In genomic region chr1:214403431-214403830, GRCh38 we compare ENCODE assay signal across 1 cellular context.
TF ChIP-seq lines count a peak whose summit lies in the region.

No MANE protein-coding gene starts in this region.

TF ChIP-seq in IMR-90, 13 proteins besides CTCF, POLR2A, EP300 and RAD21:
- TF ChIP-seq SMC3 (IDR thresholded peaks at IDR 0.05; ENCODE audit: low read depth, low read length) (no peak), RCOR1 (IDR thresholded peaks at IDR 0.05; ENCODE audit: insufficient replicate concordance, low read length) (no peak), MAFK (IDR thresholded peaks at IDR 0.05; ENCODE audit: low read depth, low read length) (no peak), RFX5 (IDR thresholded peaks at IDR 0.05; ENCODE audit: low read depth, low read length) (no peak), NFE2L2 (IDR thresholded peaks at IDR 0.05; ENCODE audit: low read depth, low read length) (no peak), BHLHE40 (IDR thresholded peaks at IDR 0.05; ENCODE audit: low read depth, low read length) (no peak), MXI1 (IDR thresholded peaks at IDR 0.05; ENCODE audit: borderline replicate concordance, low read depth, low read length) (no peak), ELK1 (IDR thresholded peaks at IDR 0.05; ENCODE audit: borderline replicate concordance, low read depth, low read length) (no peak), CEBPB (IDR thresholded peaks at IDR 0.05; ENCODE audit: low read depth, low read length) (no peak), CHD1 (IDR thresholded peaks at IDR 0.05; ENCODE audit: low read depth, low read length) (no peak), FOS (IDR thresholded peaks at IDR 0.05; ENCODE audit: low read depth, low read length) (no peak), USF2 (IDR thresholded peaks at IDR 0.05; ENCODE audit: low read depth, low read length) (no peak), MAZ (IDR thresholded peaks at IDR 0.05; ENCODE audit: borderline replicate concordance, low read depth, low read length) (no peak)
TF ChIP-seq in IMR-90: peak in this region for 0.
